Comparison of ENCODE assay signal across 8 cellular contexts in the genomic region with DNA sequence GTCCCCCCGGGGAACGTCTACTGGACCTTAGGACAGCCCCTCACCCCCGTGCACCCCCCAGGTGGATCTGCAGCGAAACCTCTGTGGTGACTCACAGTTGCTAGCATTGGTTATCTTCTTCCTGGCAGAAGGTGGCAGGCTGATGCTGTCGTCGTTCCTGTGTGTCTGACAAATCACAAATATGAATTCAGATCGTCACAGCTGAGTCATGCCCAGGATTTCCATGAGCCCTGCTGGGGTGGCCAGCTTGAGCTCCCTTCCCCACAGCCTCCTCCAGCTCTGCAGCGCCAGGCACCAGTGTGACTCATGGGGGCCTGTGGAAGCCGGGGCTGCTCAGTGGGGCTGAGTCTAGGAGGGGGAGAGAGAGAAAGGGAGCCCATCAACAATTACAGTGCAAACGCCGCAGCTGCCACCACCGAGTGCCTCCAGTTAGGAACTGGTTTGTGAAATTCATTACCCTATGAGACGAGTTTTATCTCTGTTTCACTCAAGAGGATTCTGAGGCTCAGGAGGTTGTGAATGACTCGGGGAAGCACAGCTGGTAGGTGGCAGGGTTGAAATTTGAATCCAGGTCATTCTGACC.
DNase-seq lines count a peak whose midpoint lies in the region; ATAC-seq and TF ChIP-seq lines count a peak whose summit lies in the region.

No MANE protein-coding gene starts in this region.

- DNase-seq in AG04449 (ENCODE audit: low read depth, low spot score) (peak; percentile 94), NCI-H460 (ENCODE audit: extremely low read depth, low read depth) (peak; percentile 95), dorsolateral prefrontal cortex (peak; percentile 37 to 93 (median 80)), lower lobe of right lung (peak; percentile 68)
- peak; percentile 94 for DNase-seq in activated CD4-positive, alpha-beta memory T cell treated with anti-CD3 and anti-CD28 coated beads for 36 hours
- peak; percentile 75 to 87 (median 82) for DNase-seq in stimulated activated CD4-positive, alpha-beta T cell treated with anti-CD3 and anti-CD28 coated beads, TNF-alpha, amount 100 ng/mL, for 48 hours (ENCODE audit: low read depth in 3 of 3)

- POLR2A ChIA-PET in AG04449 (lab: Yijun Ruan, JAX): interaction anchor here (0.5 to 2.1 kb wide), 7 partner anchors 39 to 788 kb away, joined by 3 to 10 read pairs (median 4); a partner anchor contains a TSS
- POLR2A ChIA-PET in activated CD4-positive, alpha-beta memory T cell treated with anti-CD3 and anti-CD28 coated beads for 36 hours (lab: Charles Lee): interaction anchor here (0.6 to 2.5 kb wide), 17 partner anchors 11 to 1244 kb away, joined by 3 to 18 read pairs (median 4); a partner anchor contains a TSS

- intact Hi-C loops in activated CD4-positive, alpha-beta memory T cell treated with anti-CD3 and anti-CD28 coated beads for 36 hours (cut with micrococcal nuclease): loop anchor here (1.0 to 10.0 kb wide), 9 partner anchors 62 to 1780 kb away; a partner anchor contains a TSS
- intact Hi-C loops in dorsolateral prefrontal cortex (cut with DNase I) (loop anchor here (2.0 to 10.0 kb wide), 8 partner anchors 60 to 570 kb away; a partner anchor contains a TSS), lower lobe of right lung (cut with DNase I) (no loop called here)

- H3K36me3 Mint-ChIP-seq in activated CD4-positive, alpha-beta memory T cell treated with anti-CD3 and anti-CD28 coated beads for 36 hours: no peaks in the 10 kb centered on the region

- CTCF ChIA-PET in AG04449 (lab: Yijun Ruan, JAX): interaction anchor here (0.7 to 1.6 kb wide), 12 partner anchors 9 to 587 kb away, joined by 3 to 8 read pairs (median 4); no protein-coding TSS in a partner anchor
- CTCF ChIA-PET in activated CD4-positive, alpha-beta memory T cell treated with anti-CD3 and anti-CD28 coated beads for 36 hours (lab: Charles Lee): interaction anchor here (0.6 to 2.4 kb wide), 26 partner anchors 10 to 627 kb away, joined by 3 to 15 read pairs (median 4); a partner anchor contains a TSS

- H3K4me3 Mint-ChIP-seq in activated CD4-positive, alpha-beta memory T cell treated with anti-CD3 and anti-CD28 coated beads for 36 hours: peak overlapping the region; percentile 93

- no peaks in the 10 kb centered on the region for H3K27me3 Mint-ChIP-seq in activated CD4-positive, alpha-beta memory T cell treated with anti-CD3 and anti-CD28 coated beads for 36 hours

- H3K36me3 ChIP-seq in lower lobe of right lung: no peaks in the 10 kb centered on the region

- peak overlapping the region; percentile 100 for H3K27ac Mint-ChIP-seq in activated CD4-positive, alpha-beta memory T cell treated with anti-CD3 and anti-CD28 coated beads for 36 hours

- no peaks in the 10 kb centered on the region for H3K27me3 ChIP-seq in dorsolateral prefrontal cortex
- H3K27me3 ChIP-seq in lower lobe of right lung (ENCODE audit: low read depth): no peaks in the 10 kb centered on the region

- peaks cover 26% of the 10 kb centered on the region for H3K4me1 ChIP-seq in lower lobe of right lung

- no peaks in the 10 kb centered on the region for H3K9me3 Mint-ChIP-seq in activated CD4-positive, alpha-beta memory T cell treated with anti-CD3 and anti-CD28 coated beads for 36 hours

- H3K4me1 Mint-ChIP-seq in activated CD4-positive, alpha-beta memory T cell treated with anti-CD3 and anti-CD28 coated beads for 36 hours (ENCODE audit: low read depth): peaks cover 25% of the 10 kb centered on the region

- H3K4me3 ChIP-seq in AG04449 (ENCODE audit: low read depth, low read length) (peak overlapping the region; percentile 71), dorsolateral prefrontal cortex (peak overlapping the region; percentile 59 to 97 (median 82)), lower lobe of right lung (peak overlapping the region; percentile 75)

- H3K27ac ChIP-seq in dorsolateral prefrontal cortex: peak overlapping the region; percentile 42 to 98 (median 94)
- peak overlapping the region; percentile 93 for H3K27ac ChIP-seq in lower lobe of right lung

- TF ChIP-seq CTCF in AG04449 (IDR thresholded peaks at IDR 0.05; ENCODE audit: insufficient read depth, low read length, missing control alignments): no peak
- peak in 3 of 56 donors; percentile 9 to 25 (median 22) for TF ChIP-seq CTCF in dorsolateral prefrontal cortex (IDR thresholded peaks at IDR 0.05 in 54 of 56, conservative IDR thresholded peaks at IDR 0.05 in 2 of 56; ENCODE audit: low read depth in 1 of 56, partially characterized antibody in 56 of 56)
- no peak for TF ChIP-seq CTCF in lower lobe of right lung (IDR thresholded peaks at IDR 0.05)

- peak; percentile 56 for ATAC-seq in GM18907 (IDR thresholded peaks at IDR 0.05; ENCODE audit: unreplicated experiment)
- ATAC-seq in HG03280 (IDR thresholded peaks at IDR 0.05; ENCODE audit: unreplicated experiment): peak; percentile 34
- peak; percentile 80 to 85 for ATAC-seq in lower lobe of right lung

- H3K9me3 ChIP-seq in lower lobe of right lung: no peaks in the 10 kb centered on the region

Comparison
In these comparisons a context has a peak if more than half of its experiments do, and no peak if none do; other contexts are left out.
1. Peak in every context shown above with its lines: DNase-seq, ATAC-seq, H3K4me3 ChIP-seq and H3K27ac ChIP-seq.